In genomic region chr5:124401247-124402143, GRCh38 we compare ENCODE assay signal across 16 cellular contexts.
DNase-seq lines count a peak whose midpoint lies in the region; FAIRE-seq and TF ChIP-seq lines count a peak whose summit lies in the region.
"Had no signal": no experiment of that assay in that cellular context is flagged by ENCODE, and none has a peak within 500 bp of the region (broad histone marks: within the 10 kb centered on the region; RNA-seq: fewer than 3 reads in every experiment).

No MANE protein-coding gene starts in this region.

- H3K4me3 ChIP-seq in PC-9 (peak overlapping the region; percentile 34; the same call in 1 of the 2 replicates), suprapubic skin (no peak overlapping the region)
- H3K4me3 ChIP-seq: ascending aorta had no signal

- WGBS in suprapubic skin, result 59% methylated on average over 9 of the region's 9 CpGs

- H3K9me3 ChIP-seq in PC-9 (ENCODE audit: insufficient read depth, low read depth) (peaks cover 4% of the 10 kb centered on the region; the same call in 1 of the 2 replicates), suprapubic skin (no peaks in the 10 kb centered on the region)
- H3K9me3 ChIP-seq: ascending aorta, SK-N-SH had no signal

- peak overlapping the region; percentile 68 for H2AFZ ChIP-seq in PC-9

- no peak for TF ChIP-seq EP300 in suprapubic skin (IDR thresholded peaks at IDR 0.05)

- CTCF ChIA-PET in PC-9 (lab: Charles Lee), result no interaction called here

- BruUV-seq in PC-9 (replicated peaks; lab: Mats Ljungman, UMichigan), result no TSS peak

- peak overlapping the region; percentile 63 for H3K4me2 ChIP-seq in PC-9
- H3K4me2 ChIP-seq: SK-N-SH had no signal

- peak; percentile 30 for FAIRE-seq in islet of Langerhans (lab: Jason Lieb, UNC)
- no peak for FAIRE-seq in D721Med (lab: Jason Lieb, UNC)
- FAIRE-seq: small intestine, TTC549 had no signal

- POLR2A ChIA-PET in PC-9 (lab: Charles Lee; ENCODE audit: unreplicated experiment), result interaction anchor here (0.6 kb wide), 1 partner anchor 520 kb away, joined by 3 read pairs; no protein-coding TSS in a partner anchor

- peak overlapping the region; percentile 94 for H3K27ac ChIP-seq in PC-9
- peak overlapping the region; percentile 59 for H3K27ac ChIP-seq in suprapubic skin

- H3K9me2 ChIP-seq in PC-9 (ENCODE audit: insufficient read depth), result no peaks in the 10 kb centered on the region; the same call in 1 of the 2 replicates
- H3K9me2 ChIP-seq: SK-N-SH had no signal

- H4K20me1 ChIP-seq in PC-9 (ENCODE audit: insufficient read depth), result no peaks in the 10 kb centered on the region

- H3F3A ChIP-seq in PC-9 (ENCODE audit: insufficient read depth, low read depth), result peaks cover 32% of the 10 kb centered on the region; the same call in 1 of the 2 replicates

- H3K36me3 ChIP-seq in PC-9 (ENCODE audit: low read depth) (no peaks in the 10 kb centered on the region), suprapubic skin (no peaks in the 10 kb centered on the region)
- H3K36me3 ChIP-seq: ascending aorta had no signal

- TF ChIP-seq CTCF in PC-9 (conservative IDR thresholded peaks at IDR 0.05) (no peak), suprapubic skin (IDR thresholded peaks at IDR 0.05) (no peak), D721Med (IDR thresholded peaks at IDR 0.05; ENCODE audit: insufficient read depth, missing control alignments) (no peak)

- no peaks in the 10 kb centered on the region for H3K79me2 ChIP-seq in PC-9 (ENCODE audit: low read depth)

- peaks cover 38% of the 10 kb centered on the region for H3K4me1 ChIP-seq in PC-9 (replicated peaks; ENCODE audit: insufficient read depth)
- H3K4me1 ChIP-seq in suprapubic skin, result peaks cover 25% of the 10 kb centered on the region
- H3K4me1 ChIP-seq: ascending aorta had no signal

- no peak for TF ChIP-seq POLR2A in suprapubic skin (IDR thresholded peaks at IDR 0.05)

- DNase-seq in NCI-H2081 (lab: John Stamatoyannopoulos, UW), result peak; percentile 42 to 58
- DNase-seq in NCI-H2081 treated with DMSO at 0.1 percent for 48 hours (lab: John Stamatoyannopoulos, UW), result no peak
- DNase-seq in PC-9, result peak; percentile 12 to 78
- no peak for DNase-seq in suprapubic skin (ENCODE audit: low spot score in 2 of 2)
- no peak for DNase-seq in D341Med (ENCODE audit: low spot score)
- no peak for DNase-seq in D721Med (ENCODE audit: insufficient read length, low spot score)
- DNase-seq in LoVo (ENCODE audit: low spot score), result no peak
- DNase-seq: activated effector memory CD4-positive, alpha-beta T cell treated with Interleukin-2 at 50 U/mL for 16 hours; CD8-positive, alpha-beta memory T cell; NCI-H1694; SK-N-SH; small intestine; stimulated activated naive CD4-positive, alpha-beta T cell treated with Interleukin-2 at 50 U/mL for 16 hours had no signal

- H3K27me3 ChIP-seq in PC-9 (ENCODE audit: insufficient read depth, low read depth) (no peaks in the 10 kb centered on the region), suprapubic skin (no peaks in the 10 kb centered on the region)
- H3K27me3 ChIP-seq: ascending aorta had no signal

- intact Hi-C loops in PC-9 (cut with micrococcal nuclease; ENCODE audit: unreplicated experiment), result loop anchor here (5.0 kb wide), 2 partner anchors 261 to 341 kb away; no protein-coding TSS in a partner anchor

Comparison
In these comparisons a context has a peak if more than half of its experiments do, and no peak if none do; other contexts are left out.
1. DNase-seq: peak in NCI-H2081 (2 of 2) and PC-9 (2 of 2); none in NCI-H2081 treated with DMSO at 0.1 percent for 48 hours (single experiment), suprapubic skin (0 of 2), D341Med (single experiment), D721Med (single experiment) and LoVo (single experiment).